10 cellular contexts compared by ENCODE assay signal in genomic region chr6:11263185-11263817, GRCh38. TPM values are rescaled to one million over a fixed set of nuclear protein-coding genes. Genes with fewer than 3 reads are reported as not detected.
DNase-seq lines count a peak whose midpoint lies in the region; ATAC-seq and FAIRE-seq lines count a peak whose summit lies in the region.
"Had no signal": no experiment of that assay in that cellular context is flagged by ENCODE, and none has a peak within 500 bp of the region (broad histone marks: within the 10 kb centered on the region; RNA-seq: fewer than 3 reads in every experiment).

No MANE protein-coding gene starts in this region.

- H3K23ac ChIP-seq in mesendoderm (ENCODE audit: low read length), result no peak overlapping the region

- no peaks in the 10 kb centered on the region for H3K27me3 Mint-ChIP-seq in activated CD4-positive, alpha-beta T cell treated with anti-CD3 and anti-CD28 coated beads for 36 hours
- H3K27me3 Mint-ChIP-seq: activated T-cell treated with anti-CD3 and anti-CD28 coated beads, Interleukin-2, amount 50 U/mL, for 24 hours had no signal

- peak overlapping the region; percentile 50 for H3K4ac ChIP-seq in mesendoderm (ENCODE audit: low read depth, low read length)

- peaks cover 6% of the 10 kb centered on the region for H3K36me3 Mint-ChIP-seq in activated CD4-positive, alpha-beta T cell treated with anti-CD3 and anti-CD28 coated beads for 36 hours (ENCODE audit: low read depth)

- POLR2A ChIA-PET in activated CD4-positive, alpha-beta T cell treated with anti-CD3 and anti-CD28 coated beads for 36 hours (lab: Charles Lee), result no interaction called here

- FAIRE-seq in urothelium cell line (lab: Jason Lieb, UNC), result no peak

- H2BK5ac ChIP-seq in mesendoderm (ENCODE audit: low read length), result no peak overlapping the region

- no peak overlapping the region for H3K9ac ChIP-seq in mesendoderm (ENCODE audit: low read length)

- H3K4me1 Mint-ChIP-seq in activated CD4-positive, alpha-beta T cell treated with anti-CD3 and anti-CD28 coated beads for 36 hours, result peaks cover 41% of the 10 kb centered on the region

- no peaks in the 10 kb centered on the region for H3K79me1 ChIP-seq in mesendoderm (ENCODE audit: low read length)

- no peak overlapping the region for H2AK5ac ChIP-seq in mesendoderm (ENCODE audit: low read length)

- H3K4me3 Mint-ChIP-seq in activated CD4-positive, alpha-beta T cell treated with anti-CD3 and anti-CD28 coated beads for 36 hours, result no peak overlapping the region
- H3K4me3 Mint-ChIP-seq: activated T-cell treated with anti-CD3 and anti-CD28 coated beads, Interleukin-2, amount 50 U/mL, for 24 hours had no signal

- no peak for ATAC-seq in activated CD4-positive, alpha-beta T cell treated with anti-CD3 and anti-CD28 coated beads for 36 hours

- H3K27ac ChIP-seq in mesendoderm (ENCODE audit: low read depth, low read length), result no peak overlapping the region

- H3K27me3 ChIP-seq in mesendoderm (ENCODE audit: insufficient read depth, low read length, poor library complexity), result no peaks in the 10 kb centered on the region

- H2BK15ac ChIP-seq in mesendoderm (replicated peaks; ENCODE audit: low read depth), result no peak overlapping the region

- no peak for DNase-seq in activated CD4-positive, alpha-beta T cell treated with anti-CD3 and anti-CD28 coated beads for 36 hours
- no peak for DNase-seq in activated CD4-positive, alpha-beta T cell treated with anti-CD3 and anti-CD28 coated beads, Interleukin-2, amount 50 U/mL, for 48 hours
- DNase-seq in dermis blood vessel endothelial cell, result peak; percentile 92
- peak; percentile 95 for DNase-seq in mesendoderm
- peak; percentile 66 for DNase-seq in urothelium cell line (ENCODE audit: low spot score)
- DNase-seq in activated CD8-positive, alpha-beta memory T cell treated with anti-CD3 and anti-CD28 coated beads for 24 hours, result no peak
- no peak for DNase-seq in effector CD4-positive, alpha-beta T cell
- no peak for DNase-seq in NK-92 treated with Interleukin-12 subunit alpha and Interleukin-12 subunit beta, amount 100 ng/mL, for 24 hours (lab: John Stamatoyannopoulos, UW)
- DNase-seq: activated T-cell treated with anti-CD3 and anti-CD28 coated beads, Interleukin-2, amount 50 U/mL, for 24 hours; AML-193 had no signal

- CTCF ChIA-PET in activated CD4-positive, alpha-beta T cell treated with anti-CD3 and anti-CD28 coated beads for 36 hours (lab: Charles Lee), result interaction anchor here (0.6 to 1.5 kb wide), 4 partner anchors 15 to 233 kb away, joined by 3 to 4 read pairs (median 3); no protein-coding TSS in a partner anchor

- H3K56ac ChIP-seq in mesendoderm (ENCODE audit: low read length), result peak overlapping the region; percentile 11

- WGBS in mesendoderm (ENCODE audit: extremely low coverage, insufficient coverage, low lambda C conversion rate), result no CpG with 5 or more reads among the region's 5 CpGs

- H3K4me2 ChIP-seq in mesendoderm (ENCODE audit: low read length), result no peak overlapping the region

- no peaks in the 10 kb centered on the region for H3K79me2 ChIP-seq in mesendoderm (ENCODE audit: control insufficient read depth, insufficient read depth, low read length)

- no peak overlapping the region for H4K5ac ChIP-seq in mesendoderm (ENCODE audit: low read length)

- H4K8ac ChIP-seq in mesendoderm (ENCODE audit: low read depth, low read length), result no peak overlapping the region

- H3K4me1 ChIP-seq in mesendoderm (ENCODE audit: control insufficient read depth, low read depth, low read length), result peaks cover 5% of the 10 kb centered on the region

- no peak overlapping the region for H3K4me3 ChIP-seq in mesendoderm (ENCODE audit: low read length)

- no peak overlapping the region for H2BK120ac ChIP-seq in mesendoderm (ENCODE audit: low read depth, low read length)

- peak overlapping the region; percentile 56 for H3K27ac Mint-ChIP-seq in activated CD4-positive, alpha-beta T cell treated with anti-CD3 and anti-CD28 coated beads for 36 hours
- H3K27ac Mint-ChIP-seq: activated T-cell treated with anti-CD3 and anti-CD28 coated beads, Interleukin-2, amount 50 U/mL, for 24 hours had no signal

- peak overlapping the region; percentile 72 for H3K18ac ChIP-seq in mesendoderm (ENCODE audit: low read length)

- intact Hi-C loops in activated CD4-positive, alpha-beta T cell treated with anti-CD3 and anti-CD28 coated beads for 36 hours (cut with DNase I, micrococcal nuclease), result no loop called here

- no peaks in the 10 kb centered on the region for H3K36me3 ChIP-seq in mesendoderm (ENCODE audit: control insufficient read depth, insufficient read depth, low read length)

- H3K9me3 Mint-ChIP-seq in activated CD4-positive, alpha-beta T cell treated with anti-CD3 and anti-CD28 coated beads for 36 hours (ENCODE audit: low read depth), result no peaks in the 10 kb centered on the region
- H3K9me3 Mint-ChIP-seq: activated T-cell treated with anti-CD3 and anti-CD28 coated beads, Interleukin-2, amount 50 U/mL, for 24 hours had no signal

RNA-seq across cellular contexts. Expression of gene NEDD9, which starts 30.8 kb away (rescaled TPM):
- total RNA-seq in activated CD4-positive, alpha-beta T cell treated with anti-CD3 and anti-CD28 coated beads for 36 hours, result 10 to 100 TPM; 23.6 to 27.3 TPM
- total RNA-seq in dermis blood vessel endothelial cell, result 158 and 173 TPM in 2 replicates
- polyA plus RNA-seq in mesendoderm (2013, experiment 1 of 2), result 9.6 TPM
- 9.5 TPM for polyA plus RNA-seq in mesendoderm (2013, experiment 2 of 2)

Comparison
In these comparisons a context has a peak if more than half of its experiments do, and no peak if none do; other contexts are left out.
1. DNase-seq: peak in dermis blood vessel endothelial cell (single experiment), mesendoderm (single experiment) and urothelium cell line (single experiment); none in activated CD4-positive, alpha-beta T cell treated with anti-CD3 and anti-CD28 coated beads for 36 hours (single experiment), activated CD4-positive, alpha-beta T cell treated with anti-CD3 and anti-CD28 coated beads, Interleukin-2, amount 50 U/mL, for 48 hours (0 of 2), activated CD8-positive, alpha-beta memory T cell treated with anti-CD3 and anti-CD28 coated beads for 24 hours (single experiment), effector CD4-positive, alpha-beta T cell (single experiment) and NK-92 treated with Interleukin-12 subunit alpha and Interleukin-12 subunit beta, amount 100 ng/mL, for 24 hours (single experiment).